12 cellular contexts compared by ENCODE assay signal in genomic region chr2:216210711-216211131, GRCh38.
DNase-seq lines count a peak whose midpoint lies in the region; ATAC-seq and TF ChIP-seq lines count a peak whose summit lies in the region.
"Had no signal": no experiment of that assay in that cellular context is flagged by ENCODE, and none has a peak within 500 bp of the region (broad histone marks: within the 10 kb centered on the region; RNA-seq: fewer than 3 reads in every experiment).

No MANE protein-coding gene starts in this region.

- POLR2A ChIA-PET in activated CD8-positive, alpha-beta T cell treated with anti-CD3 and anti-CD28 coated beads for 36 hours (lab: Charles Lee) = interaction anchor here (1.0 to 1.1 kb wide), 2 partner anchors 140 to 466 kb away, joined by 3 read pairs; no protein-coding TSS in a partner anchor

- ATAC-seq in activated CD8-positive, alpha-beta T cell treated with anti-CD3 and anti-CD28 coated beads for 36 hours = no peak
- ATAC-seq in GM18505 (IDR thresholded peaks at IDR 0.05; ENCODE audit: unreplicated experiment) = no peak

- peak overlapping the region; percentile 21 for H3K9ac ChIP-seq in smooth muscle cell (ENCODE audit: low read depth)

- H3K4me2 ChIP-seq in smooth muscle cell = peak overlapping the region; percentile 11

- intact Hi-C loops in activated CD8-positive, alpha-beta T cell treated with anti-CD3 and anti-CD28 coated beads for 36 hours (cut with micrococcal nuclease) = no loop called here

- WGBS in smooth muscle cell (ENCODE audit: low lambda C conversion rate) = 59% methylated on average over 3 of the region's 3 CpGs

- H2AFZ ChIP-seq in smooth muscle cell (ENCODE audit: low read depth) = no peak overlapping the region

- H3K9me3 Mint-ChIP-seq in activated naive CD4-positive, alpha-beta T cell treated with anti-CD3 and anti-CD28 coated beads, Interleukin-2, amount 10 ng/mL, durations not matched to agents 7 days and 5 days = no peaks in the 10 kb centered on the region
- H3K9me3 Mint-ChIP-seq in activated CD8-positive, alpha-beta T cell treated with anti-CD3 and anti-CD28 coated beads for 36 hours = no peaks in the 10 kb centered on the region

- H3K27me3 ChIP-seq in smooth muscle cell (ENCODE audit: low read depth) = no peaks in the 10 kb centered on the region

- H4K20me1 ChIP-seq in smooth muscle cell (ENCODE audit: low read depth) = no peaks in the 10 kb centered on the region

- no peak for TF ChIP-seq POLR2A in GM18505 (IDR thresholded peaks at IDR 0.05; ENCODE audit: borderline replicate concordance, extremely low read depth, insufficient read depth, insufficient read length)

- peaks cover 26% of the 10 kb centered on the region for H3F3A ChIP-seq in smooth muscle cell (ENCODE audit: low read depth)

- peaks cover 13% of the 10 kb centered on the region for H3K4me1 Mint-ChIP-seq in activated naive CD4-positive, alpha-beta T cell treated with anti-CD3 and anti-CD28 coated beads, Interleukin-2, amount 10 ng/mL, durations not matched to agents 7 days and 5 days
- peaks cover 30% of the 10 kb centered on the region for H3K4me1 Mint-ChIP-seq in activated CD8-positive, alpha-beta T cell treated with anti-CD3 and anti-CD28 coated beads for 36 hours (ENCODE audit: low read depth)

- H3K27me3 Mint-ChIP-seq in activated naive CD4-positive, alpha-beta T cell treated with anti-CD3 and anti-CD28 coated beads, Interleukin-2, amount 10 ng/mL, durations not matched to agents 7 days and 5 days = no peaks in the 10 kb centered on the region
- no peaks in the 10 kb centered on the region for H3K27me3 Mint-ChIP-seq in activated CD8-positive, alpha-beta T cell treated with anti-CD3 and anti-CD28 coated beads for 36 hours

- H3K27ac ChIP-seq in smooth muscle cell (ENCODE audit: low read depth) = peak overlapping the region; percentile 48

- H3K36me3 ChIP-seq in smooth muscle cell (ENCODE audit: low read depth) = peaks cover under 1% of the 10 kb centered on the region

- no peak overlapping the region for H3K4me3 ChIP-seq in smooth muscle cell

- H3K36me3 Mint-ChIP-seq in activated naive CD4-positive, alpha-beta T cell treated with anti-CD3 and anti-CD28 coated beads, Interleukin-2, amount 10 ng/mL, durations not matched to agents 7 days and 5 days = peaks cover 41% of the 10 kb centered on the region
- H3K36me3 Mint-ChIP-seq in activated CD8-positive, alpha-beta T cell treated with anti-CD3 and anti-CD28 coated beads for 36 hours (ENCODE audit: low read depth) = peaks cover 44% of the 10 kb centered on the region

- CTCF ChIA-PET in activated naive CD4-positive, alpha-beta T cell treated with anti-CD3 and anti-CD28 coated beads, Interleukin-2, amount 10 ng/mL, durations not matched to agents 7 days and 5 days (lab: Charles Lee) = no interaction called here
- CTCF ChIA-PET in activated CD8-positive, alpha-beta T cell treated with anti-CD3 and anti-CD28 coated beads for 36 hours (lab: Charles Lee) = interaction anchor here (1.4 kb wide), 1 partner anchor 11 kb away, joined by 4 read pairs; no protein-coding TSS in a partner anchor

- H3K27ac Mint-ChIP-seq in activated naive CD4-positive, alpha-beta T cell treated with anti-CD3 and anti-CD28 coated beads, Interleukin-2, amount 10 ng/mL, durations not matched to agents 7 days and 5 days = peak overlapping the region; percentile 4
- peak overlapping the region; percentile 52 for H3K27ac Mint-ChIP-seq in activated CD8-positive, alpha-beta T cell treated with anti-CD3 and anti-CD28 coated beads for 36 hours

- no peak overlapping the region for H3K4me3 Mint-ChIP-seq in activated naive CD4-positive, alpha-beta T cell treated with anti-CD3 and anti-CD28 coated beads, Interleukin-2, amount 10 ng/mL, durations not matched to agents 7 days and 5 days
- no peak overlapping the region for H3K4me3 Mint-ChIP-seq in activated CD8-positive, alpha-beta T cell treated with anti-CD3 and anti-CD28 coated beads for 36 hours

- H3K4me1 ChIP-seq in smooth muscle cell (ENCODE audit: low read depth) = peaks cover 10% of the 10 kb centered on the region

- no peak for DNase-seq in activated naive CD4-positive, alpha-beta T cell treated with anti-CD3 and anti-CD28 coated beads, Interleukin-2, amount 10 ng/mL, durations not matched to agents 7 days and 5 days
- no peak for DNase-seq in activated naive CD4-positive, alpha-beta T cell (lab: John Stamatoyannopoulos, UW)
- DNase-seq in activated CD8-positive, alpha-beta T cell treated with anti-CD3 and anti-CD28 coated beads for 36 hours = no peak
- peak; percentile 20 for DNase-seq in fibroblast of peridontal ligament (ENCODE audit: extremely low read depth)
- no peak for DNase-seq in smooth muscle cell (lab: John Stamatoyannopoulos, UW; ENCODE audit: unreplicated experiment)
- DNase-seq in COLO829 (ENCODE audit: low spot score) = no peak
- DNase-seq in HCEC 1CT = no peak
- DNase-seq: activated CD4-positive, alpha-beta T cell treated with anti-CD3 and anti-CD28 coated beads for 48 hours; amniotic stem cell; occipital lobe; stimulated activated CD4-positive, alpha-beta T cell treated with anti-CD3 and anti-CD28 coated beads, Interleukin-4, amount 100 ng/mL, for 1 hour had no signal

- no peaks in the 10 kb centered on the region for H3K9me3 ChIP-seq in smooth muscle cell (replicated peaks; ENCODE audit: low read depth)

- TF ChIP-seq CTCF in activated CD8-positive, alpha-beta T cell treated with anti-CD3 and anti-CD28 coated beads for 36 hours (IDR thresholded peaks at IDR 0.05) = no peak
- no peak for TF ChIP-seq CTCF in smooth muscle cell (IDR thresholded peaks at IDR 0.05; ENCODE audit: borderline replicate concordance, insufficient read depth, poor library complexity, severe bottlenecking)

- H3K79me2 ChIP-seq in smooth muscle cell (ENCODE audit: low read depth) = no peaks in the 10 kb centered on the region
